ENCODE assay signal across 14 cellular contexts in genomic region chr22:39207141-39208012, GRCh38. TPM values are rescaled to one million over a fixed set of nuclear protein-coding genes. Genes with fewer than 3 reads are reported as not detected.
A peak's percentile ranks its signal among the peaks of the same experiment; 100 is the strongest.
DNase-seq lines count a peak whose midpoint lies in the region; ATAC-seq and TF ChIP-seq lines count a peak whose summit lies in the region.
"Had no signal": no experiment of that assay in that cellular context is flagged by ENCODE, and none has a peak within 500 bp of the region (broad histone marks: within the 10 kb centered on the region; RNA-seq: fewer than 3 reads in every experiment).

No MANE protein-coding gene starts in this region.

- no peak overlapping the region for H2BK15ac ChIP-seq in mesenchymal stem cell (ENCODE audit: low read depth, poor library complexity, severe bottlenecking)

- H3K9me3 Mint-ChIP-seq in CD4-positive, alpha-beta memory T cell, result no peaks in the 10 kb centered on the region
- H3K9me3 Mint-ChIP-seq in HFFc6, result no peaks in the 10 kb centered on the region
- H3K9me3 Mint-ChIP-seq: neural crest cell had no signal

- 85% methylated on average over 14 of the region's 15 CpGs for WGBS in mesenchymal stem cell

- no peak overlapping the region for H2BK5ac ChIP-seq in mesenchymal stem cell (ENCODE audit: low read depth, low read length, poor library complexity, severe bottlenecking)

- no peak overlapping the region for H3K4ac ChIP-seq in mesenchymal stem cell (ENCODE audit: low read depth in 1 of 2, low read length in 2 of 2)

- CTCF ChIA-PET in CD4-positive, alpha-beta memory T cell (lab: Charles Lee; ENCODE audit: partially characterized antibody), result interaction anchor here (0.9 to 2.0 kb wide), 5 partner anchors 8 to 99 kb away, joined by 3 to 6 read pairs (median 4); no protein-coding TSS in a partner anchor

- no peak overlapping the region for H3K23ac ChIP-seq in mesenchymal stem cell (ENCODE audit: low read length in 2 of 2)

- no peak overlapping the region for H3K4me2 ChIP-seq in mesenchymal stem cell (ENCODE audit: low read length, poor library complexity, severe bottlenecking)
- H3K4me2 ChIP-seq: KMS-11 had no signal

- H3K27me3 ChIP-seq in CD4-positive, alpha-beta memory T cell (ENCODE audit: insufficient read depth, low read length), result no peaks in the 10 kb centered on the region
- H3K27me3 ChIP-seq in mesenchymal stem cell (ENCODE audit: control insufficient read depth in 1 of 2, insufficient read depth in 1 of 2, low read length in 2 of 2), result peaks cover 0 to 10% of the 10 kb centered on the region in 2 experiments
- H3K27me3 ChIP-seq: heart right ventricle had no signal

- intact Hi-C loops in CD4-positive, alpha-beta memory T cell (cut with micrococcal nuclease), result loop anchor here (5.0 kb wide), 1 partner anchor 35 kb away; the partner anchor contains the start of gene PDGFB

- H2BK12ac ChIP-seq in mesenchymal stem cell (ENCODE audit: low read length in 2 of 2), result peak overlapping the region in 1 of 2 experiments; percentile 18

- no peak overlapping the region for H2AFZ ChIP-seq in mesenchymal stem cell (ENCODE audit: low read depth, low read length)

- H3K4me3 ChIP-seq in CD4-positive, alpha-beta memory T cell (ENCODE audit: low read length in 2 of 2), result no peak overlapping the region
- H3K4me3 ChIP-seq in astrocyte of the spinal cord (ENCODE audit: low read depth, low read length) (no peak overlapping the region), mesenchymal stem cell (ENCODE audit: insufficient read depth in 1 of 2, low read depth in 1 of 2, low read length in 2 of 2) (no peak overlapping the region)
- H3K4me3 ChIP-seq: heart right ventricle had no signal

- ATAC-seq in GM18502 (IDR thresholded peaks at IDR 0.05; ENCODE audit: poor library complexity, unreplicated experiment) (no peak), HG02981 (IDR thresholded peaks at IDR 0.05; ENCODE audit: unreplicated experiment) (no peak), HG03280 (IDR thresholded peaks at IDR 0.05; ENCODE audit: unreplicated experiment) (no peak)

- peak overlapping the region; percentile 15 for H4K8ac ChIP-seq in mesenchymal stem cell (ENCODE audit: low read length)

- H4K91ac ChIP-seq in mesenchymal stem cell (ENCODE audit: low read length), result peak overlapping the region; percentile 52

- POLR2A ChIA-PET in CD4-positive, alpha-beta memory T cell (lab: Charles Lee; ENCODE audit: partially characterized antibody), result interaction anchor here (0.6 to 1.7 kb wide), 9 partner anchors 29 to 186 kb away, joined by 3 to 6 read pairs (median 4); partner anchors contain the start of genes APOBEC3D and PDGFB

- no peak overlapping the region for H2BK120ac ChIP-seq in mesenchymal stem cell (ENCODE audit: low read depth, low read length)

- H3K27me3 Mint-ChIP-seq in CD4-positive, alpha-beta memory T cell, result no peaks in the 10 kb centered on the region
- H3K27me3 Mint-ChIP-seq in HFFc6 (ENCODE audit: insufficient read depth), result peaks cover 4% of the 10 kb centered on the region

- no peaks in the 10 kb centered on the region for H3K79me1 ChIP-seq in mesenchymal stem cell (replicated peaks; ENCODE audit: low read length, poor library complexity, severe bottlenecking)

- peak overlapping the region; percentile 97 for H2AK5ac ChIP-seq in mesenchymal stem cell (ENCODE audit: low read length, severe bottlenecking)

- peaks cover 11% of the 10 kb centered on the region for H3K4me1 ChIP-seq in CD4-positive, alpha-beta memory T cell (ENCODE audit: insufficient read depth, low read length)
- H3K4me1 ChIP-seq in mesenchymal stem cell (ENCODE audit: control insufficient read depth, insufficient read depth, low read depth, low read length), result peaks cover 42% of the 10 kb centered on the region

- H3K4me3 Mint-ChIP-seq in CD4-positive, alpha-beta memory T cell, result peak overlapping the region in 6 of 8 donors; percentile 26 to 74 (median 60)
- H3K4me3 Mint-ChIP-seq in HFFc6, result no peak overlapping the region
- H3K4me3 Mint-ChIP-seq: neural crest cell had no signal

- H3K27ac ChIP-seq in CD4-positive, alpha-beta memory T cell (ENCODE audit: low read depth, low read length), result no peak overlapping the region
- H3K27ac ChIP-seq in mesenchymal stem cell (ENCODE audit: low read length, poor library complexity, severe bottlenecking), result peak overlapping the region; percentile 50
- H3K27ac ChIP-seq: heart right ventricle, KMS-11 had no signal

- no peak overlapping the region for H3K14ac ChIP-seq in mesenchymal stem cell (ENCODE audit: low read length in 2 of 2)

- peak in 2 of 5 donors; percentile 6 to 21 for DNase-seq in CD4-positive, alpha-beta memory T cell
- no peak for DNase-seq in HFFc6
- DNase-seq in astrocyte of the spinal cord (ENCODE audit: low read depth, low spot score), result peak; percentile 35
- DNase-seq in mesenchymal stem cell, result no peak
- no peak for DNase-seq in H4 (ENCODE audit: low spot score)
- DNase-seq: activated CD4-positive, alpha-beta T cell treated with anti-CD3 and anti-CD28 coated beads, Interleukin-2, amount 50 U/mL, for 1 hour; central memory CD4-positive, alpha-beta T cell; GF-D8; heart right ventricle had no signal

- H3K9ac ChIP-seq in mesenchymal stem cell (ENCODE audit: low read length), result no peak overlapping the region
- H3K9ac ChIP-seq: KMS-11 had no signal

- peaks cover 9 to 51% (median 21%) of the 10 kb centered on the region in 4 donors for H3K4me1 Mint-ChIP-seq in CD4-positive, alpha-beta memory T cell
- peaks cover 37% of the 10 kb centered on the region for H3K4me1 Mint-ChIP-seq in HFFc6 (ENCODE audit: low read depth)

- peak overlapping the region in 1 of 2 experiments; percentile 14 for H3K18ac ChIP-seq in mesenchymal stem cell (ENCODE audit: low read depth in 1 of 2, low read length in 2 of 2)

- H3K36me3 Mint-ChIP-seq in CD4-positive, alpha-beta memory T cell, result no peaks in the 10 kb centered on the region
- H3K36me3 Mint-ChIP-seq in HFFc6 (ENCODE audit: low read depth), result no peaks in the 10 kb centered on the region

- H3K27ac Mint-ChIP-seq in CD4-positive, alpha-beta memory T cell, result peak overlapping the region; percentile 15 to 83 (median 74)
- peak overlapping the region; percentile 10; the same call in 1 of the 2 replicates for H3K27ac Mint-ChIP-seq in HFFc6

- in situ Hi-C loops in astrocyte of the spinal cord (cut with HindIII; ENCODE audit: low sequenced_read_pairs), result no loop called here

- TF ChIP-seq CTCF in HFFc6 (IDR thresholded peaks at IDR 0.05) (no peak), astrocyte of the spinal cord (IDR thresholded peaks at IDR 0.05; ENCODE audit: low read depth, low read length) (no peak)

- H3K9me3 ChIP-seq in CD4-positive, alpha-beta memory T cell (ENCODE audit: control insufficient read depth in 1 of 2, low read length in 2 of 2), result no peaks in the 10 kb centered on the region
- no peaks in the 10 kb centered on the region for H3K9me3 ChIP-seq in mesenchymal stem cell (ENCODE audit: control insufficient read depth, low read length)
- H3K9me3 ChIP-seq: heart right ventricle had no signal

- no peaks in the 10 kb centered on the region for H3K36me3 ChIP-seq in CD4-positive, alpha-beta memory T cell (ENCODE audit: insufficient read depth, low read length)
- H3K36me3 ChIP-seq in mesenchymal stem cell (ENCODE audit: control insufficient read depth in 1 of 2, insufficient read depth in 2 of 2, low read depth in 1 of 2, low read length in 2 of 2), result no peaks in the 10 kb centered on the region

RNA-seq across cellular contexts. Expression of gene PDGFB, which starts 37.4 kb away (rescaled TPM):
- total RNA-seq in CD4-positive, alpha-beta memory T cell, result 10 to 100 TPM; 15.7 to 16.9 TPM
- polyA plus RNA-seq in CD4-positive, alpha-beta memory T cell, result 10 to 100 TPM in 1 of 2 donors, 1 to 10 TPM in 1; 6.8 to 11.4 TPM
- not detected for total RNA-seq in HFFc6 (2021; fragmentation: NEBNext Ultra II Directional; extraction: Animal tissue kit (Norgen Biotek cat#: 25700))
- polyA plus RNA-seq in mesenchymal stem cell (2013, experiment 1 of 2), result 3.4 TPM
- 3.6 TPM for polyA plus RNA-seq in mesenchymal stem cell (2013, experiment 2 of 2)
- 0.14 TPM in 1 of 2 replicates, not detected in the other for total RNA-seq in H4 (2014; rRNA removed; shearing (Covaris generic))

RNA-seq across cellular contexts. Expression of gene CBX7, which starts 54.9 kb away (rescaled TPM):
- total RNA-seq in CD4-positive, alpha-beta memory T cell, result 100 to 1,000 TPM; 181 to 198 TPM
- polyA plus RNA-seq in CD4-positive, alpha-beta memory T cell, result 10 to 100 TPM; 22.8 to 38.8 TPM
- total RNA-seq in HFFc6 (2021; fragmentation: NEBNext Ultra II Directional; extraction: Animal tissue kit (Norgen Biotek cat#: 25700)), result 1 to 10 TPM; 6.2 to 7.2 (median 6.8) TPM
- 2.0 TPM for polyA plus RNA-seq in mesenchymal stem cell (2013, experiment 1 of 2)
- polyA plus RNA-seq in mesenchymal stem cell (2013, experiment 2 of 2), result 1.6 TPM
- total RNA-seq in H4 (2014; rRNA removed; shearing (Covaris generic)), result 0.37 and 1.7 TPM in 2 replicates

Comparison
In these comparisons a context has a peak if more than half of its experiments do, and no peak if none do; other contexts are left out.
1. RNA of gene PDGFB, which starts 37.4 kb away (total RNA-seq): 15.7 to 16.9 TPM in CD4-positive, alpha-beta memory T cell; 0.14 TPM in H4 and not detected in HFFc6; every median in the first group is over 10 times any median in the second.
2. RNA of gene CBX7, which starts 54.9 kb away (total RNA-seq): 181 to 198 TPM in CD4-positive, alpha-beta memory T cell; 6.2 to 7.2 TPM in HFFc6 and 0.37 to 1.7 TPM in H4; every median in the first group is over 10 times any median in the second.